23 cellular contexts compared by ENCODE assay signal in genomic region chr1:20997602-20998235, GRCh38.
"Had no signal": no experiment of that assay in that cellular context is flagged by ENCODE, and none has a peak within 500 bp of the region (broad histone marks: within the 10 kb centered on the region; RNA-seq: fewer than 3 reads in every experiment).

No MANE protein-coding gene starts in this region.

- DNase-seq: activated CD4-positive, alpha-beta T cell treated with anti-CD3 and anti-CD28 coated beads, Interleukin-2, amount 10 ng/mL, durations not matched to agents 7 days and 5 days; activated CD8-positive, alpha-beta memory T cell treated with anti-CD3 and anti-CD28 coated beads, Interleukin-2, amount 10 ng/mL, durations not matched to agents 7 days and 5 days; activated CD8-positive, alpha-beta T cell treated with anti-CD3 and anti-CD28 coated beads for 36 hours; activated gamma-delta T cell treated with Interleukin-2 at 50 U/mL for 16 hours; activated T-cell treated with anti-CD3 and anti-CD28 coated beads for 4 hours; brain microvascular endothelial cell; central memory CD4-positive, alpha-beta T cell; dermis blood vessel endothelial cell; effector CD8-positive, alpha-beta T cell; kidney glomerular epithelial cell; left ventricle myocardium inferior; small intestine; stimulated activated CD4-positive, alpha-beta T cell treated with anti-CD3 and anti-CD28 coated beads, Interleukin-2, amount 100 ng/mL, for 24 hours; stimulated activated naive B cell treated with anti-CD40 and anti-IgM and Interleukin-4, amounts not matched to agents 10 μg/mL and 1 μg/mL and 100 μg/mL, for 72 hours; T-helper 1 cell; transverse colon; uterus had no signal

- H3K4me1 ChIP-seq: ascending aorta, left ventricle myocardium inferior, uterus had no signal

- ATAC-seq: activated CD8-positive, alpha-beta memory T cell treated with anti-CD3 and anti-CD28 coated beads, Interleukin-2, amount 10 ng/mL, durations not matched to agents 7 days and 5 days; activated CD8-positive, alpha-beta T cell treated with anti-CD3 and anti-CD28 coated beads for 36 hours; foreskin keratinocyte; sciatic nerve; stimulated activated naive B cell treated with anti-CD40 and anti-IgM and Interleukin-4, amounts not matched to agents 10 μg/mL and 1 μg/mL and 100 μg/mL, for 72 hours had no signal

- H3K27ac ChIP-seq: ascending aorta, brain microvascular endothelial cell, foreskin keratinocyte, hepatocyte, left ventricle myocardium inferior, neural progenitor cell, transverse colon, uterus had no signal

- H2AFZ ChIP-seq: hepatocyte, neural progenitor cell had no signal

- H3K9ac ChIP-seq: neural progenitor cell had no signal

- H3K9me3 ChIP-seq: ascending aorta, left ventricle myocardium inferior, transverse colon, uterus had no signal

- H3K9me3 Mint-ChIP-seq: activated CD4-positive, alpha-beta T cell treated with anti-CD3 and anti-CD28 coated beads, Interleukin-2, amount 10 ng/mL, durations not matched to agents 7 days and 5 days; activated CD8-positive, alpha-beta T cell treated with anti-CD3 and anti-CD28 coated beads for 36 hours; activated naive CD4-positive, alpha-beta T cell treated with anti-CD3 and anti-CD28 coated beads, Interleukin-2, amount 50 U/mL, for 24 hours; neural progenitor cell; stimulated activated naive B cell treated with anti-CD40 and anti-IgM and Interleukin-4, amounts not matched to agents 10 μg/mL and 1 μg/mL and 100 μg/mL, for 72 hours had no signal

- H3K4me3 Mint-ChIP-seq: activated CD4-positive, alpha-beta T cell treated with anti-CD3 and anti-CD28 coated beads, Interleukin-2, amount 10 ng/mL, durations not matched to agents 7 days and 5 days; activated CD8-positive, alpha-beta memory T cell treated with anti-CD3 and anti-CD28 coated beads, Interleukin-2, amount 10 ng/mL, durations not matched to agents 7 days and 5 days; activated CD8-positive, alpha-beta T cell treated with anti-CD3 and anti-CD28 coated beads for 36 hours; activated naive CD4-positive, alpha-beta T cell treated with anti-CD3 and anti-CD28 coated beads, Interleukin-2, amount 50 U/mL, for 24 hours; neural progenitor cell; stimulated activated naive B cell treated with anti-CD40 and anti-IgM and Interleukin-4, amounts not matched to agents 10 μg/mL and 1 μg/mL and 100 μg/mL, for 72 hours had no signal

- H3K36me3 ChIP-seq: ascending aorta, brain microvascular endothelial cell, left ventricle myocardium inferior, neural progenitor cell, transverse colon, uterus had no signal

- H3K27ac Mint-ChIP-seq: activated CD4-positive, alpha-beta T cell treated with anti-CD3 and anti-CD28 coated beads, Interleukin-2, amount 10 ng/mL, durations not matched to agents 7 days and 5 days; activated CD8-positive, alpha-beta memory T cell treated with anti-CD3 and anti-CD28 coated beads, Interleukin-2, amount 10 ng/mL, durations not matched to agents 7 days and 5 days; activated CD8-positive, alpha-beta T cell treated with anti-CD3 and anti-CD28 coated beads for 36 hours; activated naive CD4-positive, alpha-beta T cell treated with anti-CD3 and anti-CD28 coated beads, Interleukin-2, amount 50 U/mL, for 24 hours; neural progenitor cell; stimulated activated naive B cell treated with anti-CD40 and anti-IgM and Interleukin-4, amounts not matched to agents 10 μg/mL and 1 μg/mL and 100 μg/mL, for 72 hours had no signal

- H3K4me2 ChIP-seq: hepatocyte, neural progenitor cell had no signal

- H3K4me3 ChIP-seq: ascending aorta, hepatocyte, left ventricle myocardium inferior, neural progenitor cell, transverse colon, uterus had no signal

- H3K27me3 ChIP-seq: ascending aorta, brain microvascular endothelial cell, foreskin keratinocyte, hepatocyte, neural progenitor cell, transverse colon, uterus had no signal

- H3K27me3 Mint-ChIP-seq: activated CD4-positive, alpha-beta T cell treated with anti-CD3 and anti-CD28 coated beads, Interleukin-2, amount 10 ng/mL, durations not matched to agents 7 days and 5 days; activated CD8-positive, alpha-beta memory T cell treated with anti-CD3 and anti-CD28 coated beads, Interleukin-2, amount 10 ng/mL, durations not matched to agents 7 days and 5 days; activated CD8-positive, alpha-beta T cell treated with anti-CD3 and anti-CD28 coated beads for 36 hours; activated naive CD4-positive, alpha-beta T cell treated with anti-CD3 and anti-CD28 coated beads, Interleukin-2, amount 50 U/mL, for 24 hours; stimulated activated naive B cell treated with anti-CD40 and anti-IgM and Interleukin-4, amounts not matched to agents 10 μg/mL and 1 μg/mL and 100 μg/mL, for 72 hours had no signal
